Comparison of ENCODE assay signal across 1 cellular context in genomic region chr18:21600526-21601410, GRCh38.
A peak's percentile ranks its signal among the peaks of the same experiment; 100 is the strongest.
TF ChIP-seq lines count a peak whose summit lies in the region.

Gene ESCO1 (minus strand): TSS chr18:21600704. CDS start chr18:21574843, 25,861 bp downstream.

TF ChIP-seq in HepG2, 621 proteins besides CTCF, POLR2A, EP300 and RAD21 (continued from another document and continues in another):
- TF ChIP-seq ZNF879 (CRISPR knock-in tag; IDR thresholded peaks at IDR 0.05) (no peak; the same call in 1 of the 2 replicates), ZNF235 (CRISPR knock-in tag; IDR thresholded peaks at IDR 0.05; ENCODE audit: borderline replicate concordance) (no peak; the same call in 1 of the 2 replicates), RFX5 (IDR thresholded peaks at IDR 0.05; ENCODE audit: low read depth, low read length) (peak; percentile 97), SETDB1 (CRISPR knock-in tag; IDR thresholded peaks at IDR 0.05; ENCODE audit: borderline replicate concordance) (no peak), CAMTA2 (CRISPR knock-in tag; IDR thresholded peaks at IDR 0.05; ENCODE audit: borderline replicate concordance) (peak; percentile 22; the same call in 1 of the 2 replicates), ZNF264 (CRISPR knock-in tag; IDR thresholded peaks at IDR 0.05) (peak; percentile 91), WIZ (CRISPR knock-in tag; IDR thresholded peaks at IDR 0.05) (peak; percentile 89; the same call in 1 of the 2 replicates), CHCHD3 (CRISPR knock-in tag; IDR thresholded peaks at IDR 0.05) (0 out of 2 replicates have a peak, but pooled peaks have one; percentile 36), ZBTB21 (CRISPR knock-in tag; IDR thresholded peaks at IDR 0.05) (peak; percentile 82), AKAP8 (CRISPR knock-in tag; IDR thresholded peaks at IDR 0.05) (peak; percentile 87; the same call in 1 of the 2 replicates), CBX2 (IDR thresholded peaks at IDR 0.05; ENCODE audit: low read depth, low read length) (no peak), CBX2 (CRISPR knock-in tag; IDR thresholded peaks at IDR 0.05; ENCODE audit: low read depth) (peak; percentile 88), ZMAT5 (CRISPR knock-in tag; IDR thresholded peaks at IDR 0.05; ENCODE audit: borderline replicate concordance, low read depth) (peak; percentile 87; the same call in 1 of the 2 replicates), ZNF512B (CRISPR knock-in tag; IDR thresholded peaks at IDR 0.05; ENCODE audit: borderline replicate concordance) (no peak), FOSL1 (CRISPR knock-in tag; IDR thresholded peaks at IDR 0.05; ENCODE audit: borderline replicate concordance) (no peak), MED13 (CRISPR knock-in tag; IDR thresholded peaks at IDR 0.05) (peak; percentile 88), MAZ (IDR thresholded peaks at IDR 0.05; ENCODE audit: borderline replicate concordance, low read depth, low read length) (peak; percentile 59; the same call in 1 of the 2 replicates), MAZ (CRISPR knock-in tag; IDR thresholded peaks at IDR 0.05; ENCODE audit: low read depth) (no peak; the same call in 1 of the 2 replicates), GTF3A (CRISPR knock-in tag; conservative IDR thresholded peaks at IDR 0.05) (peak; percentile 70; the same call in 1 of the 2 replicates), DNMT3B (CRISPR knock-in tag; conservative IDR thresholded peaks at IDR 0.05) (peak; percentile 87), SRSF9 (IDR thresholded peaks at IDR 0.05; ENCODE audit: borderline replicate concordance, insufficient read depth, low read depth, low read length, poor library complexity, severe bottlenecking) (no peak), ZNF577 (CRISPR knock-in tag; IDR thresholded peaks at IDR 0.05; ENCODE audit: borderline replicate concordance, low read depth) (no peak), RXRB (CRISPR knock-in tag; IDR thresholded peaks at IDR 0.05; ENCODE audit: borderline replicate concordance) (peak; percentile 72), ARID3A (IDR thresholded peaks at IDR 0.05; ENCODE audit: low read depth, low read length) (no peak; the same call in 1 of the 2 replicates), ZNF512 (CRISPR knock-in tag; IDR thresholded peaks at IDR 0.05) (no peak), ZNF7 (CRISPR knock-in tag; IDR thresholded peaks at IDR 0.05) (0 out of 2 replicates have a peak, but pooled peaks have one; percentile 16), ZNF710 (CRISPR knock-in tag; IDR thresholded peaks at IDR 0.05; ENCODE audit: borderline replicate concordance) (peak; percentile 90), ZFP36L2 (CRISPR knock-in tag; IDR thresholded peaks at IDR 0.05) (no peak), KLF12 (CRISPR knock-in tag; IDR thresholded peaks at IDR 0.05; ENCODE audit: borderline replicate concordance) (peak; percentile 37; the same call in 1 of the 2 replicates), MIXL1 (CRISPR knock-in tag; IDR thresholded peaks at IDR 0.05) (peak; percentile 76; the same call in 1 of the 2 replicates), ADNP (CRISPR knock-in tag; IDR thresholded peaks at IDR 0.05) (peak; percentile 72; the same call in 1 of the 2 replicates), PHF5A (CRISPR knock-in tag; IDR thresholded peaks at IDR 0.05; ENCODE audit: low read depth, unreplicated experiment) (peak; percentile 74), ZIK1 (CRISPR knock-in tag; IDR thresholded peaks at IDR 0.05; ENCODE audit: borderline replicate concordance, low read depth) (peak; percentile 88; the same call in 1 of the 2 replicates), ZNF329 (CRISPR knock-in tag; IDR thresholded peaks at IDR 0.05; ENCODE audit: low read depth) (peak; percentile 79; the same call in 1 of the 2 replicates), ETS1 (CRISPR knock-in tag; IDR thresholded peaks at IDR 0.05) (peak; percentile 62; the same call in 1 of the 2 replicates), STAT6 (CRISPR knock-in tag; IDR thresholded peaks at IDR 0.05; ENCODE audit: borderline replicate concordance) (peak; percentile 91; the same call in 1 of the 2 replicates), RBM39 (IDR thresholded peaks at IDR 0.05; ENCODE audit: low read depth, low read length, poor library complexity, severe bottlenecking) (no peak), KAT2B (IDR thresholded peaks at IDR 0.05; ENCODE audit: borderline replicate concordance, low read depth, low read length) (no peak), CSRNP2 (CRISPR knock-in tag; conservative IDR thresholded peaks at IDR 0.05; ENCODE audit: low read depth) (no peak; the same call in 1 of the 2 replicates), ZNF124 (CRISPR knock-in tag; IDR thresholded peaks at IDR 0.05) (peak; percentile 93), SRY (CRISPR knock-in tag; IDR thresholded peaks at IDR 0.05) (peak; percentile 23), REST (IDR thresholded peaks at IDR 0.05; ENCODE audit: borderline replicate concordance in 1 of 2, low read depth in 1 of 2, low read length in 2 of 2) (peak in 1 of 2 experiments; percentile 38; a peak in 1 of 4 replicates)
